In the genomic region with DNA sequence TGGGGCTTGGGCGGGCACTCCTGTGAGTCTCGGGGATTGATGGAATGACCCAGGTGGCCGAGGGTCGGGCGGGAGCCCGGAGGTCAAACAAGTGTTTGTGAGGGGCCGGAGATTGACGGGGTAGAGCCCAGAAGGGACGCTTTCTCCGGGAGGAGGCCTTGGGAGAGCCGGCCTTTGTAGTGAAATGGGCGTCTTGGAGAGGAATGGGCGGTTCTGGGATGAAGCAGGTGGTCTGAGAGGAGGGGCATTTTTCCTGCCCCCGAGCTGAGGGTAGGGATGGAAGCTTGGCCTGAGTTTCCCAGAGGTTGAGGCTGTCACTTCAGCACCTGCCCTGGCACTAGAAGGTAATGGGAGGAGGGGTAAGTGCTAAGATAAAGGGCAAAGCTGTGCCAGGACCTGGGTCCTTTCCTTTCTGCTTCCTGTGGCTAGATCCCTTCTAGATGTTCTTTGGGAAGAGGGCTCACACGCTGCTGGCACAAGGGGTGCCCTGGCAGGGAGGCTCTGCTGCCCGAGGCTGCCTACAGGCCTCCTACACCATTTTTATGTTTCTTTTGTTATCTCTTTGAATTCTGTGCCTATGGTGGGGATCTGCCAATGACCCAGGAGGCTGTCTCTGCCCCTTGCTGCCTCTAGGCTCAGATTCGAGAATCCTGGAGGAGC, we compare ENCODE assay signal across 9 cellular contexts. TPM values are rescaled to one million over a fixed set of nuclear protein-coding genes. Genes with fewer than 3 reads are reported as not detected.
DNase-seq lines count a peak whose midpoint lies in the region; ATAC-seq and TF ChIP-seq lines count a peak whose summit lies in the region.
"Had no signal": no experiment of that assay in that cellular context is flagged by ENCODE, and none has a peak within 500 bp of the region (broad histone marks: within the 10 kb centered on the region; RNA-seq: fewer than 3 reads in every experiment).

No MANE protein-coding gene starts in this region.

- no peak for TF ChIP-seq CTCF in fibroblast of villous mesenchyme (IDR thresholded peaks at IDR 0.05; ENCODE audit: insufficient read depth, low read depth, low read length)

- H3K4me1 ChIP-seq in SJCRH30, result no peaks in the 10 kb centered on the region
- peaks cover 9% of the 10 kb centered on the region for H3K4me1 ChIP-seq in rectal smooth muscle tissue (ENCODE audit: control insufficient read depth, insufficient read depth, low read length)

- H3K27me3 ChIP-seq in SJCRH30 (peaks cover 22% of the 10 kb centered on the region; the same call in 1 of the 2 replicates), rectal smooth muscle tissue (ENCODE audit: control insufficient read depth, insufficient read depth, low read length) (peaks cover 5% of the 10 kb centered on the region)

- H3K27ac ChIP-seq in SJCRH30 (no peak overlapping the region), rectal smooth muscle tissue (ENCODE audit: low read depth, low read length) (no peak overlapping the region)

- no peaks in the 10 kb centered on the region for H3K36me3 ChIP-seq in SJCRH30
- no peaks in the 10 kb centered on the region for H3K36me3 ChIP-seq in rectal smooth muscle tissue (ENCODE audit: control insufficient read depth, insufficient read depth, low read length)

- DNase-seq in ELF-1 (ENCODE audit: low read depth, low spot score), result peak; percentile 36
- no peak for DNase-seq in SJCRH30
- DNase-seq in fibroblast of villous mesenchyme (ENCODE audit: low read depth), result no peak
- no peak for DNase-seq in mesenteric fat pad (ENCODE audit: low spot score)
- DNase-seq: activated CD4-positive, alpha-beta T cell treated with anti-CD3 and anti-CD28 coated beads, Interleukin-2, amount 50 U/mL, for 1 hour had no signal

- H3K9ac ChIP-seq in rectal smooth muscle tissue (ENCODE audit: low read length), result no peak overlapping the region

- peak overlapping the region; percentile 61 for H3K4me3 ChIP-seq in SJCRH30
- peak overlapping the region; percentile 61 for H3K4me3 ChIP-seq in fibroblast of villous mesenchyme (ENCODE audit: low read depth, low read length)
- peak overlapping the region; percentile 43 for H3K4me3 ChIP-seq in rectal smooth muscle tissue (ENCODE audit: low read length)

- ATAC-seq in HG02588 (IDR thresholded peaks at IDR 0.05; ENCODE audit: unreplicated experiment) (no peak), HG03280 (IDR thresholded peaks at IDR 0.05; ENCODE audit: unreplicated experiment) (no peak), GM21360 (IDR thresholded peaks at IDR 0.05; ENCODE audit: unreplicated experiment) (no peak)

- H3K9me3 ChIP-seq in SJCRH30 (replicated peaks), result no peaks in the 10 kb centered on the region

RNA-seq across cellular contexts. Expression of gene NDUFS5, which starts 56.1 kb away (rescaled TPM):
- total RNA-seq in SJCRH30 (2014; rRNA removed; shearing (Covaris generic)), result 696 and 701 TPM in 2 replicates
- total RNA-seq in fibroblast of villous mesenchyme, result 285 and 325 TPM in 2 replicates
- 233 TPM for total RNA-seq in mesenteric fat pad
